ENCODE assay signal across 15 cellular contexts in genomic region chr7:155236386-155236785, GRCh38.
DNase-seq lines count a peak whose midpoint lies in the region; ATAC-seq and TF ChIP-seq lines count a peak whose summit lies in the region.
"Had no signal": no experiment of that assay in that cellular context is flagged by ENCODE, and none has a peak within 500 bp of the region (broad histone marks: within the 10 kb centered on the region; RNA-seq: fewer than 3 reads in every experiment).

No MANE protein-coding gene starts in this region.

- no peak overlapping the region for H2AFZ ChIP-seq in neuronal stem cell (ENCODE audit: low read length)
- H2AFZ ChIP-seq: GM23248 had no signal

- no peaks in the 10 kb centered on the region for H3K9me3 Mint-ChIP-seq in Calu3 (ENCODE audit: low read depth, unreplicated experiment)
- H3K9me3 Mint-ChIP-seq in activated T-helper 17 cell treated with anti-CD3 and anti-CD28 coated beads, Interleukin-2, amount 50 U/mL, for 72 hours, result no peaks in the 10 kb centered on the region
- no peaks in the 10 kb centered on the region for H3K9me3 Mint-ChIP-seq in stimulated activated effector memory CD8-positive, alpha-beta T cell treated with anti-CD3 and anti-CD28 coated beads, Interleukin-12 subunit alpha, Interleukin-12 subunit beta, amount 100 ng/mL, for 72 hours
- H3K9me3 Mint-ChIP-seq: CD4-positive, alpha-beta T cell had no signal

- H2BK120ac ChIP-seq in neuronal stem cell (ENCODE audit: low read depth, low read length), result peak overlapping the region; percentile 52

- no peaks in the 10 kb centered on the region for H3K9me3 ChIP-seq in neuronal stem cell (replicated peaks in 1 of 2; ENCODE audit: control insufficient read depth in 2 of 2, insufficient read depth in 1 of 2, low read depth in 1 of 2, low read length in 2 of 2)

- WGBS in neuronal stem cell (ENCODE audit: extremely low coverage in 2 of 2, insufficient read length in 2 of 2, insufficient replicate concordance in 1 of 2), 2 donors, result no CpG with 5 or more reads among the region's 10 CpGs

- H2AK5ac ChIP-seq in neuronal stem cell (ENCODE audit: low read depth, low read length), result no peak overlapping the region

- H3K4me1 ChIP-seq in neuronal stem cell (ENCODE audit: control insufficient read depth in 2 of 2, insufficient read depth in 1 of 2, low read depth in 1 of 2, low read length in 2 of 2), result no peaks in the 10 kb centered on the region

- no peaks in the 10 kb centered on the region for H3K79me1 ChIP-seq in neuronal stem cell (ENCODE audit: low read depth, low read length)

- no peak overlapping the region for H2BK5ac ChIP-seq in neuronal stem cell (ENCODE audit: low read length)

- no peak overlapping the region for H3K4me3 Mint-ChIP-seq in Calu3 (ENCODE audit: low read depth, unreplicated experiment)
- no peak overlapping the region for H3K4me3 Mint-ChIP-seq in activated T-helper 17 cell treated with anti-CD3 and anti-CD28 coated beads, Interleukin-2, amount 50 U/mL, for 72 hours
- H3K4me3 Mint-ChIP-seq in stimulated activated effector memory CD8-positive, alpha-beta T cell treated with anti-CD3 and anti-CD28 coated beads, Interleukin-12 subunit alpha, Interleukin-12 subunit beta, amount 100 ng/mL, for 72 hours, result no peak overlapping the region
- H3K4me3 Mint-ChIP-seq: CD4-positive, alpha-beta T cell had no signal

- H3K4me2 ChIP-seq in neuronal stem cell (ENCODE audit: insufficient read depth, low read length, poor library complexity, severe bottlenecking), result no peak overlapping the region
- H3K4me2 ChIP-seq: KMS-11 had no signal

- no peak overlapping the region for H4K8ac ChIP-seq in neuronal stem cell (ENCODE audit: low read depth, low read length)

- H3K4ac ChIP-seq in neuronal stem cell (ENCODE audit: low read length), result no peak overlapping the region

- BruUV-seq in Calu3 (replicated peaks; lab: Mats Ljungman, UMichigan), result no TSS peak

- H3K9ac ChIP-seq in neuronal stem cell (ENCODE audit: low read depth, low read length, poor library complexity), result no peak overlapping the region
- H3K9ac ChIP-seq: GM23248, KMS-11 had no signal

- H2BK12ac ChIP-seq in neuronal stem cell (ENCODE audit: low read length), result no peak overlapping the region

- H4K91ac ChIP-seq in neuronal stem cell (ENCODE audit: low read depth, low read length, poor library complexity), result no peak overlapping the region

- TF ChIP-seq CTCF in Calu3 (IDR thresholded peaks at IDR 0.05; ENCODE audit: unreplicated experiment), result no peak

- H3K36me3 ChIP-seq in neuronal stem cell (replicated peaks in 1 of 2; ENCODE audit: control insufficient read depth in 2 of 2, insufficient read depth in 2 of 2, low read length in 2 of 2), result no peaks in the 10 kb centered on the region

- no peak overlapping the region for H3K27ac ChIP-seq in neuronal stem cell (replicated peaks; ENCODE audit: low read length)
- H3K27ac ChIP-seq: GM23248, KMS-11 had no signal

- peak overlapping the region; percentile 78 for H3K14ac ChIP-seq in neuronal stem cell (ENCODE audit: low read length)

- intact Hi-C loops in Calu3 (cut with micrococcal nuclease; ENCODE audit: unreplicated experiment), result no loop called here

- CTCF ChIA-PET in Calu3 (lab: Charles Lee), result no interaction called here

- peak overlapping the region; percentile 52 for H2BK15ac ChIP-seq in neuronal stem cell (ENCODE audit: low read length)

- peak overlapping the region; percentile 83 for H3K23ac ChIP-seq in neuronal stem cell (ENCODE audit: low read depth, low read length, poor library complexity)

- H3K4me3 ChIP-seq in neuronal stem cell (ENCODE audit: low read length in 2 of 2), result no peak overlapping the region
- H3K4me3 ChIP-seq: GM23248 had no signal

- no peak for ATAC-seq in activated T-helper 17 cell treated with anti-CD3 and anti-CD28 coated beads, Interleukin-2, amount 50 U/mL, for 72 hours (replicated peaks)
- ATAC-seq in stimulated activated effector memory CD8-positive, alpha-beta T cell treated with anti-CD3 and anti-CD28 coated beads, Interleukin-12 subunit alpha, Interleukin-12 subunit beta, amount 100 ng/mL, for 72 hours, result peak; percentile 19
- ATAC-seq in GM21529 (IDR thresholded peaks at IDR 0.05; ENCODE audit: unreplicated experiment), result no peak

- peaks cover 27% of the 10 kb centered on the region for H3K36me3 Mint-ChIP-seq in Calu3 (ENCODE audit: insufficient read depth, unreplicated experiment)
- H3K36me3 Mint-ChIP-seq in activated T-helper 17 cell treated with anti-CD3 and anti-CD28 coated beads, Interleukin-2, amount 50 U/mL, for 72 hours (ENCODE audit: low read depth), result no peaks in the 10 kb centered on the region
- no peaks in the 10 kb centered on the region for H3K36me3 Mint-ChIP-seq in stimulated activated effector memory CD8-positive, alpha-beta T cell treated with anti-CD3 and anti-CD28 coated beads, Interleukin-12 subunit alpha, Interleukin-12 subunit beta, amount 100 ng/mL, for 72 hours

- peaks cover 62% of the 10 kb centered on the region for H3K4me1 Mint-ChIP-seq in Calu3 (ENCODE audit: low read depth, unreplicated experiment)
- H3K4me1 Mint-ChIP-seq in activated T-helper 17 cell treated with anti-CD3 and anti-CD28 coated beads, Interleukin-2, amount 50 U/mL, for 72 hours, result no peaks in the 10 kb centered on the region
- peaks cover 6% of the 10 kb centered on the region for H3K4me1 Mint-ChIP-seq in stimulated activated effector memory CD8-positive, alpha-beta T cell treated with anti-CD3 and anti-CD28 coated beads, Interleukin-12 subunit alpha, Interleukin-12 subunit beta, amount 100 ng/mL, for 72 hours

- H3K27me3 Mint-ChIP-seq in Calu3 (ENCODE audit: unreplicated experiment), result no peaks in the 10 kb centered on the region
- H3K27me3 Mint-ChIP-seq in activated T-helper 17 cell treated with anti-CD3 and anti-CD28 coated beads, Interleukin-2, amount 50 U/mL, for 72 hours, result peaks cover 17% of the 10 kb centered on the region

- H3K27ac Mint-ChIP-seq in Calu3 (ENCODE audit: unreplicated experiment), result peak overlapping the region; percentile 69
- peak overlapping the region; percentile 74 for H3K27ac Mint-ChIP-seq in activated T-helper 17 cell treated with anti-CD3 and anti-CD28 coated beads, Interleukin-2, amount 50 U/mL, for 72 hours
- H3K27ac Mint-ChIP-seq in stimulated activated effector memory CD8-positive, alpha-beta T cell treated with anti-CD3 and anti-CD28 coated beads, Interleukin-12 subunit alpha, Interleukin-12 subunit beta, amount 100 ng/mL, for 72 hours, result peak overlapping the region; percentile 85
- H3K27ac Mint-ChIP-seq: CD4-positive, alpha-beta T cell had no signal

- H3K27me3 ChIP-seq in neuronal stem cell (ENCODE audit: control insufficient read depth in 3 of 3, insufficient read depth in 3 of 3, low read depth in 1 of 3, low read length in 3 of 3), result peaks cover 0 to 35% (median 0%) of the 10 kb centered on the region in 3 experiments

- peak overlapping the region; percentile 66 for H3K18ac ChIP-seq in neuronal stem cell (ENCODE audit: low read length)

- DNase-seq in Calu3 (no peak), neuronal stem cell (ENCODE audit: low spot score) (no peak), SKM-1 (lab: John Stamatoyannopoulos, UW; ENCODE audit: unreplicated experiment) (no peak), COLO829 (ENCODE audit: low spot score) (no peak)
- no peak for DNase-seq in stimulated activated effector memory CD8-positive, alpha-beta T cell treated with anti-CD3 and anti-CD28 coated beads, Interleukin-12 subunit alpha, Interleukin-12 subunit beta, amount 100 ng/mL, for 72 hours (ENCODE audit: low spot score in 2 of 2)
- DNase-seq: CD4-positive, alpha-beta T cell; DMS79; GM23248; NCI-H1092 treated with DMSO at 0.1 percent for 48 hours; NCI-H2107; NCI-H2227 treated with DMSO at 0.1 percent for 48 hours; NCI-H524 had no signal
